Comparison of ENCODE assay signal across 30 cellular contexts in the genomic region with DNA sequence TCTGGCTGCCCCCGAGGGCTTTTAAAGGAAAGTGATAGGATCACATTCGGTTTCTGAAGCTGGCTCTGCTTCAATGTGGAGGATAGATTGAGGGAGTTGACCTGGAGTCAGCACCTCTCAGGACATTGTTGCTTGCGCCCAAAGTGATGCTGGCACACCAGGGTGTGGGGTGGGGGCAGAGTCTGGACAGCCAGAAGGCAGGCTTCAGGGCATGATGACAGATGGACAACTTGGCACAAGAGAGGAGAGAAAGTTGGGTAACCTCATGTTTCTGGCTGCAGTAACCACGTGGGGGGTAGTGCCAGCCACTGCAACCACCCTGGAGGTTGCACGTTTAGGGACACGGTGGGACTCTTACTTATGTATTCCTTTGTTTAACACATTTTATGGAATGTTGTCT. TPM values are rescaled to one million over a fixed set of nuclear protein-coding genes. Genes with fewer than 3 reads are reported as not detected.
"Had no signal": no experiment of that assay in that cellular context is flagged by ENCODE, and none has a peak within 500 bp of the region (broad histone marks: within the 10 kb centered on the region; RNA-seq: fewer than 3 reads in every experiment).

No MANE protein-coding gene starts in this region.

- H3K4me3 Mint-ChIP-seq: naive thymus-derived CD4-positive, alpha-beta T cell; natural killer cell; nephron; neural progenitor cell; stimulated activated effector memory CD8-positive, alpha-beta T cell treated with anti-CD3 and anti-CD28 coated beads, Interleukin-12 subunit alpha, Interleukin-12 subunit beta, amount 100 ng/mL, for 72 hours; stimulated activated naive CD8-positive, alpha-beta T cell treated with anti-CD3 and anti-CD28 coated beads, Interleukin-15, Interleukin-2, amounts not matched to agents 100 ng/mL and 50 ng/mL, for 24 hours had no signal

- H3K9me3 Mint-ChIP-seq: natural killer cell; nephron; neural progenitor cell; stimulated activated effector memory CD8-positive, alpha-beta T cell treated with anti-CD3 and anti-CD28 coated beads, Interleukin-12 subunit alpha, Interleukin-12 subunit beta, amount 100 ng/mL, for 72 hours; stimulated activated naive CD8-positive, alpha-beta T cell treated with anti-CD3 and anti-CD28 coated beads, Interleukin-15, Interleukin-2, amounts not matched to agents 100 ng/mL and 50 ng/mL, for 24 hours had no signal

- H3K4me3 ChIP-seq: neural progenitor cell, ovary, psoas muscle, sigmoid colon, stomach, thoracic aorta, thyroid gland, tibial nerve, upper lobe of left lung, vagina had no signal

- H2AFZ ChIP-seq: neural progenitor cell, parathyroid adenoma had no signal

- H3K36me3 Mint-ChIP-seq: natural killer cell had no signal

- H3K9ac ChIP-seq: neural progenitor cell, parathyroid adenoma had no signal

- FAIRE-seq: small intestine, urothelium cell line had no signal

- H3K27ac ChIP-seq: neural progenitor cell, ovary, parathyroid adenoma, psoas muscle, sigmoid colon, stomach, thoracic aorta, thyroid gland, tibial nerve, upper lobe of left lung, vagina had no signal

- H3K4me1 Mint-ChIP-seq: natural killer cell; stimulated activated effector memory CD8-positive, alpha-beta T cell treated with anti-CD3 and anti-CD28 coated beads, Interleukin-12 subunit alpha, Interleukin-12 subunit beta, amount 100 ng/mL, for 72 hours had no signal

- H3K27ac Mint-ChIP-seq: naive thymus-derived CD4-positive, alpha-beta T cell; natural killer cell; nephron; progenitor cell of endocrine pancreas; stimulated activated effector memory CD8-positive, alpha-beta T cell treated with anti-CD3 and anti-CD28 coated beads, Interleukin-12 subunit alpha, Interleukin-12 subunit beta, amount 100 ng/mL, for 72 hours; stimulated activated naive CD8-positive, alpha-beta T cell treated with anti-CD3 and anti-CD28 coated beads, Interleukin-15, Interleukin-2, amounts not matched to agents 100 ng/mL and 50 ng/mL, for 24 hours had no signal

- H3K9me3 ChIP-seq: ovary, psoas muscle, sigmoid colon, stomach, thoracic aorta, thyroid gland, tibial nerve, upper lobe of left lung, vagina had no signal

- DNase-seq: naive thymus-derived CD4-positive, alpha-beta T cell; natural killer cell; occipital lobe; ovary; posterior cingulate gyrus; psoas muscle; right cardiac atrium; sigmoid colon; small intestine; stimulated activated CD4-positive, alpha-beta T cell treated with anti-CD3 and anti-CD28 coated beads, Interleukin-15, amount 100 ng/mL, for 24 hours; stimulated activated CD4-positive, alpha-beta T cell treated with anti-CD3 and anti-CD28 coated beads, Interleukin-2, amount 100 ng/mL, for 24 hours; stimulated activated CD4-positive, alpha-beta T cell treated with anti-CD3 and anti-CD28 coated beads, Interleukin-2, amount 100 ng/mL, for 48 hours; stimulated activated CD4-positive, alpha-beta T cell treated with anti-CD3 and anti-CD28 coated beads, Interleukin-4, amount 100 ng/mL, for 24 hours; stimulated activated naive CD4-positive, alpha-beta T cell treated with Interleukin-2 at 50 U/mL for 16 hours; stomach; thyroid gland; trophoblast cell; upper lobe of left lung had no signal

- H3K27me3 ChIP-seq: neural progenitor cell, ovary, thyroid gland, upper lobe of left lung, vagina had no signal

- H3K79me2 ChIP-seq: parathyroid adenoma had no signal

- H3K36me3 ChIP-seq: neural progenitor cell, ovary, thyroid gland had no signal

- ATAC-seq: naive thymus-derived CD4-positive, alpha-beta T cell; natural killer cell; psoas muscle; right cardiac atrium had no signal

- H3K4me1 ChIP-seq: parathyroid adenoma, psoas muscle, vagina had no signal

- H3K4me2 ChIP-seq: neural progenitor cell had no signal

RNA-seq across cellular contexts. Expression of a gene that starts 22.3 kb away (rescaled TPM):
- total RNA-seq: naive thymus-derived CD4-positive, alpha-beta T cell; natural killer cell; subcutaneous adipose tissue; ureter; vagina had no signal
- polyA plus RNA-seq: naive thymus-derived CD4-positive, alpha-beta T cell had no signal
